In genomic region chr1:16777821-16778220, GRCh38 we compare ENCODE assay signal across 1 cellular context. TPM values are rescaled to one million over a fixed set of nuclear protein-coding genes. Genes with fewer than 3 reads are reported as not detected.
"Had no signal": no experiment of that assay in that cellular context is flagged by ENCODE, and none has a peak within 500 bp of the region (broad histone marks: within the 10 kb centered on the region; RNA-seq: fewer than 3 reads in every experiment).

No MANE protein-coding gene starts in this region.

RNA-seq across cellular contexts. Expression of gene RNU1-4, which starts 37.5 kb away (rescaled TPM):
- total RNA-seq: LHCN-M2 had no signal
